In the genomic region with DNA sequence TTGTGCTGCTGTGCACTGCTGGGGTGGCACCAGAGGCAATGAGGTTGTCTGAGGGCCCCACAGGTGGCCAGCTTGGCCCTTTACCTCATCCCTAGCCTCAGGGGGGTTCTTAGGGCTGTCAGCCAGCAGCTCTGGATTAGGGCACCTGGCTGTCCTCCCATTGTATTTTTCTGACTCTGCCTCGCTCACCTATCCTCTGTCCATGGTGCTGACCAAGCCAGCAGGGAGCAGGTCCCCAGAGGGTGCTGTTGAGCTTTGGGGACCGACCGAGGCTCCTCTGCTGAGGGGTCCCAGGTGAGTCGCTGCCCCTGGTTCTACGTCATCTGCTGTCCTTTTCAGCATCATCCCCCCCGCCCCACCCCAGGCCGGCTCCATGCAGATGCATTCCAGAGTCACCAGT, we compare ENCODE assay signal across 21 cellular contexts. TPM values are rescaled to one million over a fixed set of nuclear protein-coding genes. Genes with fewer than 3 reads are reported as not detected.
"Had no signal": no experiment of that assay in that cellular context is flagged by ENCODE, and none has a peak within 500 bp of the region (broad histone marks: within the 10 kb centered on the region; RNA-seq: fewer than 3 reads in every experiment).

No MANE protein-coding gene starts in this region.

- DNase-seq: activated CD4-positive, alpha-beta T cell treated with anti-CD3 and anti-CD28 coated beads, Interleukin-2, amount 50 U/mL, for 48 hours; activated CD4-positive, CD25-positive, alpha-beta regulatory T cell treated with anti-CD3 and anti-CD28 coated beads, Interleukin-2, amount 50 U/mL, for 72 hours; activated naive CD4-positive, alpha-beta T cell treated with anti-CD3 and anti-CD28 coated beads, Interleukin-2, amount 50 U/mL, for 16 hours; caudate nucleus; esophagus squamous epithelium; left ventricle myocardium inferior; mucosa of descending colon; naive thymus-derived CD4-positive, alpha-beta T cell; ovary had no signal

- H3K79me2 ChIP-seq: hepatocyte had no signal

- H3K27ac Mint-ChIP-seq: activated T-helper 2 cell treated with anti-CD3 and anti-CD28 coated beads, Interferon-gamma antibody, Interleukin-2, Interleukin-4, amounts not matched to agents 10 μg/mL and 5 μg/mL and 100 μg/mL, durations not matched to agents 14 hours and 24 hours and 36 hours; memory B cell; naive thymus-derived CD4-positive, alpha-beta T cell; stimulated activated naive CD8-positive, alpha-beta T cell treated with anti-CD3 and anti-CD28 coated beads, Interleukin-15, Interleukin-2, amounts not matched to agents 100 ng/mL and 50 ng/mL, for 24 hours; T-helper 2 cell treated with Interferon-gamma antibody and Interleukin-4, amounts not matched to agents 5 μg/mL and 100 μg/mL, for 36 hours; type B pancreatic cell had no signal

- H3K9me3 ChIP-seq: ovary had no signal

- H3K27me3 Mint-ChIP-seq: type B pancreatic cell had no signal

- H3K4me1 Mint-ChIP-seq: memory B cell; naive thymus-derived CD4-positive, alpha-beta T cell had no signal

- ATAC-seq: mucosa of descending colon; naive thymus-derived CD4-positive, alpha-beta T cell; sciatic nerve had no signal

- H3K36me3 ChIP-seq: esophagus squamous epithelium, left ventricle myocardium inferior, ovary had no signal

- H3K4me3 ChIP-seq: esophagus squamous epithelium, hepatocyte, left ventricle myocardium inferior, mucosa of descending colon, ovary had no signal

- H3K27ac ChIP-seq: esophagus squamous epithelium, hepatocyte, left ventricle myocardium inferior, ovary had no signal

- H3K36me3 Mint-ChIP-seq: type B pancreatic cell had no signal

- H3K4me3 Mint-ChIP-seq: memory B cell; naive thymus-derived CD4-positive, alpha-beta T cell; stimulated activated naive CD8-positive, alpha-beta T cell treated with anti-CD3 and anti-CD28 coated beads, Interleukin-15, Interleukin-2, amounts not matched to agents 100 ng/mL and 50 ng/mL, for 24 hours; T-helper 2 cell treated with Interferon-gamma antibody and Interleukin-4, amounts not matched to agents 5 μg/mL and 100 μg/mL, for 36 hours; type B pancreatic cell had no signal

- H3K4me1 ChIP-seq: esophagus squamous epithelium, left ventricle myocardium inferior had no signal

- H3K4me2 ChIP-seq: hepatocyte had no signal

- H2AFZ ChIP-seq: hepatocyte had no signal

- H3K27me3 ChIP-seq: esophagus squamous epithelium, hepatocyte, ovary had no signal

RNA-seq across cellular contexts. Expression of a gene that starts 32.1 kb away (rescaled TPM):
- total RNA-seq: activated T-helper 2 cell treated with anti-CD3 and anti-CD28 coated beads, Interferon-gamma antibody, Interleukin-2, Interleukin-4, amounts not matched to agents 10 μg/mL and 5 μg/mL and 100 μg/mL, durations not matched to agents 14 hours and 24 hours and 36 hours; esophagus squamous epithelium; fibroblast of villous mesenchyme; glomerular endothelial cell; hepatocyte; left ventricle myocardium inferior; mucosa of descending colon; naive thymus-derived CD4-positive, alpha-beta T cell; ovary; sciatic nerve; temporal lobe had no signal
- polyA plus RNA-seq: adipose tissue; hepatocyte; keratinocyte; naive thymus-derived CD4-positive, alpha-beta T cell; ovary had no signal

RNA-seq across cellular contexts. Expression of a gene that starts 53.3 kb away (rescaled TPM):
- total RNA-seq: activated T-helper 2 cell treated with anti-CD3 and anti-CD28 coated beads, Interferon-gamma antibody, Interleukin-2, Interleukin-4, amounts not matched to agents 10 μg/mL and 5 μg/mL and 100 μg/mL, durations not matched to agents 14 hours and 24 hours and 36 hours; esophagus squamous epithelium; fibroblast of villous mesenchyme; glomerular endothelial cell; hepatocyte; left ventricle myocardium inferior; mucosa of descending colon; naive thymus-derived CD4-positive, alpha-beta T cell; ovary; sciatic nerve; temporal lobe had no signal
- polyA plus RNA-seq: adipose tissue; hepatocyte; keratinocyte; naive thymus-derived CD4-positive, alpha-beta T cell; ovary had no signal
